In the genomic region with DNA sequence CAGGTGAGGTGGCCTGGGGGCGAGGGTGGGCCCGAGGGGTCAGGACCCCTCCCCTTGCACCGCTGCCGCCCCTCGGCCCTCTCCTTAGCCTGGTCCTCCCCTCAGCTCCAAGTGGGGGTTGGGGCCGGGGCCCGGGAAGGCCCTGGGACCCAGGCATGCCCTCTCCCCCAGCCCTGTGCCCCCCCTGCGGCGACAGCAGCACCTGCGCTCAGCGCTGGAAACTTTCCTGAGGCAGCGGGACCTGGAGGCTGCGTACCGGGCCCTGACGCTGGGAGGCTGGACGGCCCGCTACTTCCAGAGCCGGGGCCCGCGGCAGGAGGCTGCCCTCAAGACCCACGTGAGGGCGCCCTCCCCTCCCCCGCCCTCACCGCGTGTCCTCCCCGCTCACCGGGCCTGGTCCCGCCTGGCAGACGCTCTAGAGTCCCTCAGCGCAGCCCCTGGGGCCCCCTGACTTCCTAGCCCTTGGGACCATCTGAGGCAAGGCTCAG, we compare ENCODE assay signal across 35 cellular contexts. TPM values are rescaled to one million over a fixed set of nuclear protein-coding genes. Genes with fewer than 3 reads are reported as not detected.
DNase-seq lines count a peak whose midpoint lies in the region; ATAC-seq, FAIRE-seq and TF ChIP-seq lines count a peak whose summit lies in the region.
"Had no signal": no experiment of that assay in that cellular context is flagged by ENCODE, and none has a peak within 500 bp of the region (broad histone marks: within the 10 kb centered on the region; RNA-seq: fewer than 3 reads in every experiment).

No MANE protein-coding gene starts in this region.

- H3K27me3 Mint-ChIP-seq in mesothelial cell of epicardium (ENCODE audit: low read depth): no peaks in the 10 kb centered on the region
- H3K27me3 Mint-ChIP-seq: activated CD4-positive, alpha-beta T cell treated with anti-CD3 and anti-CD28 coated beads for 36 hours had no signal

- H3K27me3 ChIP-seq in DOHH2 (ENCODE audit: control insufficient read depth, low read length) (peaks cover 2% of the 10 kb centered on the region), brain microvascular endothelial cell (replicated peaks) (no peaks in the 10 kb centered on the region)
- H3K27me3 ChIP-seq: dorsolateral prefrontal cortex, sigmoid colon, thyroid gland had no signal

- H3K4me1 Mint-ChIP-seq in mesothelial cell of epicardium: peaks cover 24% of the 10 kb centered on the region

- no peak for TF ChIP-seq RAD21 in A549 (conservative IDR thresholded peaks at IDR 0.05 in 1 of 2, IDR thresholded peaks at IDR 0.05 in 1 of 2)

- H4K20me1 ChIP-seq in DOHH2 (ENCODE audit: control insufficient read depth, insufficient read depth, low read depth, low read length): 0 out of 2 replicates have a peak, but pooled peaks cover 3% of the 10 kb centered on the region

- no peak for ATAC-seq in A549
- ATAC-seq: activated CD4-positive, alpha-beta T cell treated with anti-CD3 and anti-CD28 coated beads for 36 hours; left ventricle myocardium superior; naive thymus-derived CD4-positive, alpha-beta T cell; Panc1 had no signal

- H3K27ac ChIP-seq in A549 (peak overlapping the region in 1 of 2 experiments; percentile 92; a peak in 2 of 6 replicates), DOHH2 (ENCODE audit: low read depth, low read length) (no peak overlapping the region), RWPE1 (peak overlapping the region; percentile 97), brain microvascular endothelial cell (no peak overlapping the region)
- H3K27ac ChIP-seq: KMS-11, sigmoid colon, thyroid gland had no signal

- no peak overlapping the region for H3K4me3 ChIP-seq in A549
- no peak overlapping the region for H3K4me3 ChIP-seq in DOHH2 (ENCODE audit: low read length)
- H3K4me3 ChIP-seq in brain microvascular endothelial cell (ENCODE audit: low read depth, low read length): no peak overlapping the region

- TF ChIP-seq POLR2A in A549 (IDR thresholded peaks at IDR 0.05; ENCODE audit: low read length): no peak
- TF ChIP-seq POLR2A in GM12892 (IDR thresholded peaks at IDR 0.05; ENCODE audit: low read depth, low read length): no peak

- H3F3A ChIP-seq in DOHH2 (ENCODE audit: control insufficient read depth, insufficient read depth): no peaks in the 10 kb centered on the region

- FAIRE-seq in A549 (lab: Jason Lieb, UNC) (no peak), GM12892 (lab: Jason Lieb, UNC) (no peak)
- FAIRE-seq: endometrium, keratinocyte had no signal

- DNase-seq in A549 (ENCODE audit: low read depth in 1 of 2, low spot score in 1 of 2) (no peak), RWPE1 (ENCODE audit: low spot score) (no peak), mesothelial cell of epicardium (ENCODE audit: low spot score in 2 of 2, unreplicated experiment in 2 of 2) (no peak), brain microvascular endothelial cell (no peak), head of caudate nucleus (no peak), GM12892 (ENCODE audit: insufficient read length) (no peak)
- DNase-seq: activated CD4-positive, alpha-beta T cell treated with anti-CD3 and anti-CD28 coated beads for 36 hours; activated naive CD4-positive, alpha-beta T cell treated with anti-CD3 and anti-CD28 coated beads for 36 hours; activated T-cell treated with anti-CD3 and anti-CD28 coated beads, Interleukin-2, amount 50 U/mL, for 48 hours; amniotic stem cell; COR-L47; dorsolateral prefrontal cortex; foreskin fibroblast; GDM1; left ventricle myocardium superior; midbrain; naive thymus-derived CD4-positive, alpha-beta T cell; NCI-H1417; NCI-H2029 treated with DMSO at 0.1 percent for 48 hours; NCI-H226; occipital lobe; SIG-M5; sigmoid colon; stimulated activated CD4-positive, alpha-beta T cell treated with anti-CD3 and anti-CD28 coated beads, Interleukin-12 subunit alpha, Interleukin-12 subunit beta, amount 100 ng/mL, for 4 hours; stimulated activated CD4-positive, alpha-beta T cell treated with anti-CD3 and anti-CD28 coated beads, Interleukin-4, amount 100 ng/mL, for 1 hour; thyroid gland had no signal

- no peaks in the 10 kb centered on the region for H3K9me3 Mint-ChIP-seq in mesothelial cell of epicardium
- H3K9me3 Mint-ChIP-seq: activated naive CD4-positive, alpha-beta T cell treated with anti-CD3 and anti-CD28 coated beads for 36 hours had no signal

- in situ Hi-C loops in brain microvascular endothelial cell (cut with HindIII; ENCODE audit: low pct_ligation_motif_present, low sequenced_read_pairs): no loop called here

- CTCF ChIA-PET in A549 (lab: Yijun Ruan, JAX): interaction anchor here (1.7 to 2.8 kb wide), 3 partner anchors 40 to 76 kb away, joined by 5 to 23 read pairs (median 6); partner anchors contain the start of gene TMEM238
- CTCF ChIA-PET in RWPE1 (lab: Yijun Ruan, JAX): no interaction called here

- H3K4me1 ChIP-seq in A549 (peaks cover 34% of the 10 kb centered on the region), DOHH2 (ENCODE audit: control insufficient read depth, low read length) (peaks cover 23% of the 10 kb centered on the region)

- H3K36me3 ChIP-seq in DOHH2 (ENCODE audit: control insufficient read depth, low read length) (peaks cover 16% of the 10 kb centered on the region), brain microvascular endothelial cell (replicated peaks) (no peaks in the 10 kb centered on the region)

- 86% methylated on average over 7 of the region's 30 CpGs for WGBS in A549 (ENCODE audit: missing lambda C conversion rate)

- H3K36me3 Mint-ChIP-seq in mesothelial cell of epicardium: peaks cover 19% of the 10 kb centered on the region

- peak overlapping the region; percentile 89; the same call in 2 of the 3 replicates for H3K4me2 ChIP-seq in A549
- peak overlapping the region; percentile 92; the same call in 1 of the 2 replicates for H3K4me2 ChIP-seq in DOHH2 (ENCODE audit: low read length)

- peaks cover 18% of the 10 kb centered on the region for H3K79me2 ChIP-seq in DOHH2 (ENCODE audit: control insufficient read depth, low read length)

- no peak overlapping the region for H3K27ac Mint-ChIP-seq in mesothelial cell of epicardium

- intact Hi-C loops in head of caudate nucleus (cut with DNase I): loop anchor here (5.0 kb wide), 1 partner anchor 40 kb away; the partner anchor contains the start of gene TMEM238

- no peak for TF ChIP-seq EP300 in A549 (IDR thresholded peaks at IDR 0.05)

- POLR2A ChIA-PET in A549 (lab: Yijun Ruan, JAX) (interaction anchor here (0.8 to 1.6 kb wide), 2 partner anchors 11 to 65 kb away, joined by 3 read pairs; partner anchors contain the start of gene UBE2S), RWPE1 (lab: Yijun Ruan, JAX; ENCODE audit: low non-redundant PET) (no interaction called here)

- no peaks in the 10 kb centered on the region for H3K9me2 ChIP-seq in DOHH2 (replicated peaks; ENCODE audit: control insufficient read depth, low read length)

- TF ChIP-seq CTCF in A549 (IDR thresholded peaks at IDR 0.05): no peak
- TF ChIP-seq CTCF in DOHH2 (IDR thresholded peaks at IDR 0.05; ENCODE audit: low read depth, low read length, poor library complexity, severe bottlenecking): no peak
- no peak for TF ChIP-seq CTCF in RWPE1 (conservative IDR thresholded peaks at IDR 0.05; ENCODE audit: low read depth)
- TF ChIP-seq CTCF in mesothelial cell of epicardium (IDR thresholded peaks at IDR 0.05; ENCODE audit: unreplicated experiment): no peak
- TF ChIP-seq CTCF in brain microvascular endothelial cell (IDR thresholded peaks at IDR 0.05; ENCODE audit: low read depth, low read length, missing control alignments): no peak

- H3K9me3 ChIP-seq in A549 (no peaks in the 10 kb centered on the region), DOHH2 (ENCODE audit: control insufficient read depth, insufficient read depth, low read length) (no peaks in the 10 kb centered on the region)
- H3K9me3 ChIP-seq: esophagus muscularis mucosa, sigmoid colon, thyroid gland had no signal

- peak overlapping the region; percentile 68 for H3K4me3 Mint-ChIP-seq in mesothelial cell of epicardium

RNA-seq across cellular contexts. Expression of gene KMT5C, which starts 2.4 kb away (rescaled TPM):
- polyA plus RNA-seq in A549 (2011; rRNA removed) (6.6 and 9.5 TPM in 2 replicates), A549 (2017; fragmentation: RNase III; extraction: RNeasy Plus Mini Kit Qiagen cat#74134 plus additional on column Dnase treatment) (11.8 to 17.2 TPM (median 15.2 TPM) in 3 replicates)
- polyA plus RNA-seq in A549 (2012; cell fraction: cytosol; rRNA removed): 26.1 and 26.2 TPM in 2 replicates
- 96.3 and 153 TPM in 2 replicates for polyA plus RNA-seq in A549 (2012; cell fraction: nucleus; rRNA removed)
- 6.9 and 15.1 TPM in 2 replicates for polyA minus RNA-seq in A549 (2011; rRNA and poly(A)+ RNA removed)
- 51.3 to 54.0 TPM (median 51.9 TPM) in 3 replicates for total RNA-seq in mesothelial cell of epicardium
- polyA plus RNA-seq in GM12892 (2012; ENCODE audit: missing spikeins): 7.3 TPM

RNA-seq across cellular contexts. Expression of gene COX6B2, which starts 12.4 kb away (rescaled TPM):
- 0.78 and 0.82 TPM in 2 replicates for polyA plus RNA-seq in A549 (2011; rRNA removed)
- polyA plus RNA-seq in A549 (2012; cell fraction: cytosol; rRNA removed): 0.66 and 1.00 TPM in 2 replicates
- 4.6 and 7.0 TPM in 2 replicates for polyA plus RNA-seq in A549 (2012; cell fraction: nucleus; rRNA removed)
- 3.1 to 6.4 TPM (median 3.9 TPM) in 3 replicates for polyA plus RNA-seq in A549 (2017; fragmentation: RNase III; extraction: RNeasy Plus Mini Kit Qiagen cat#74134 plus additional on column Dnase treatment)
- polyA minus RNA-seq in A549 (2011; rRNA and poly(A)+ RNA removed): 0.74 and 1.2 TPM in 2 replicates
- total RNA-seq in mesothelial cell of epicardium: 7.3 to 11.5 TPM (median 7.3 TPM) in 3 replicates
- polyA plus RNA-seq in GM12892 (2012; ENCODE audit: missing spikeins): 0.85 TPM
- total RNA-seq: left ventricle myocardium superior, occipital lobe, pulmonary artery endothelial cell had no signal
- polyA plus RNA-seq: naive thymus-derived CD4-positive, alpha-beta T cell had no signal

RNA-seq across cellular contexts. Expression of gene TMEM150B, which starts 16.9 kb away (rescaled TPM):
- polyA plus RNA-seq in A549 (2011; rRNA removed) (0.39 and 0.52 TPM in 2 replicates), A549 (2017; fragmentation: RNase III; extraction: RNeasy Plus Mini Kit Qiagen cat#74134 plus additional on column Dnase treatment) (0.26 to 0.45 TPM (median 0.26 TPM) in 3 replicates)
- 0.12 and 0.16 TPM in 2 replicates for polyA plus RNA-seq in A549 (2012; cell fraction: cytosol; rRNA removed)
- 0.51 and 0.58 TPM in 2 replicates for polyA plus RNA-seq in A549 (2012; cell fraction: nucleus; rRNA removed)
- 0.78 and 1.1 TPM in 2 replicates for polyA minus RNA-seq in A549 (2011; rRNA and poly(A)+ RNA removed)
- not detected in 3 replicates for total RNA-seq in mesothelial cell of epicardium
- polyA plus RNA-seq in GM12892 (2012; ENCODE audit: missing spikeins): not detected
- total RNA-seq: activated CD4-positive, alpha-beta T cell treated with anti-CD3 and anti-CD28 coated beads for 36 hours; activated naive CD4-positive, alpha-beta T cell treated with anti-CD3 and anti-CD28 coated beads for 36 hours; pulmonary artery endothelial cell had no signal
- polyA plus RNA-seq: keratinocyte; naive thymus-derived CD4-positive, alpha-beta T cell had no signal

RNA-seq across cellular contexts. Expression of gene GARIN5B, which starts 21.0 kb away (rescaled TPM):
- polyA plus RNA-seq in A549 (2011; rRNA removed): not detected in 2 replicates
- polyA plus RNA-seq in A549 (2012; cell fraction: cytosol; rRNA removed): 0.01 TPM in 1 of 2 replicates, not detected in the other
- 0.20 and 0.23 TPM in 2 replicates for polyA plus RNA-seq in A549 (2012; cell fraction: nucleus; rRNA removed)
- polyA plus RNA-seq in A549 (2017; fragmentation: RNase III; extraction: RNeasy Plus Mini Kit Qiagen cat#74134 plus additional on column Dnase treatment): 0.05 TPM in 3 replicates
- not detected in 2 replicates for polyA minus RNA-seq in A549 (2011; rRNA and poly(A)+ RNA removed)
- 0.13 to 0.34 TPM (median 0.27 TPM) in 3 replicates for total RNA-seq in mesothelial cell of epicardium
- not detected for polyA plus RNA-seq in GM12892 (2012; ENCODE audit: missing spikeins)
- total RNA-seq: activated CD4-positive, alpha-beta T cell treated with anti-CD3 and anti-CD28 coated beads for 36 hours; activated naive CD4-positive, alpha-beta T cell treated with anti-CD3 and anti-CD28 coated beads for 36 hours; cerebellum; esophagus muscularis mucosa; left ventricle myocardium superior; naive thymus-derived CD4-positive, alpha-beta T cell; occipital lobe; pulmonary artery endothelial cell; sigmoid colon; T-helper 2 cell treated with Interferon-gamma antibody and Interleukin-4, amounts not matched to agents 100 ng/mL and 5 ng/mL, for 36 hours; thyroid gland had no signal
- polyA plus RNA-seq: keratinocyte; naive thymus-derived CD4-positive, alpha-beta T cell; sigmoid colon had no signal

RNA-seq across cellular contexts. Expression of gene IL11, which starts 28.2 kb away (rescaled TPM):
- polyA plus RNA-seq in A549 (2011; rRNA removed) (42.1 and 52.4 TPM in 2 replicates), A549 (2017; fragmentation: RNase III; extraction: RNeasy Plus Mini Kit Qiagen cat#74134 plus additional on column Dnase treatment) (91.7 to 115 TPM (median 100.0 TPM) in 3 replicates)
- polyA plus RNA-seq in A549 (2012; cell fraction: cytosol; rRNA removed): 27.4 and 54.2 TPM in 2 replicates
- 89.3 and 99.2 TPM in 2 replicates for polyA plus RNA-seq in A549 (2012; cell fraction: nucleus; rRNA removed)
- polyA minus RNA-seq in A549 (2011; rRNA and poly(A)+ RNA removed): 19.6 and 26.4 TPM in 2 replicates
- total RNA-seq in mesothelial cell of epicardium: 10.0 to 12.9 TPM (median 11.6 TPM) in 3 replicates
- polyA plus RNA-seq in GM12892 (2012; ENCODE audit: missing spikeins): 0.17 TPM
- total RNA-seq: activated naive CD4-positive, alpha-beta T cell treated with anti-CD3 and anti-CD28 coated beads for 36 hours; left ventricle myocardium superior; thyroid gland had no signal
- polyA plus RNA-seq: naive thymus-derived CD4-positive, alpha-beta T cell had no signal
